1 cellular context compared by ENCODE assay signal in the genomic region with DNA sequence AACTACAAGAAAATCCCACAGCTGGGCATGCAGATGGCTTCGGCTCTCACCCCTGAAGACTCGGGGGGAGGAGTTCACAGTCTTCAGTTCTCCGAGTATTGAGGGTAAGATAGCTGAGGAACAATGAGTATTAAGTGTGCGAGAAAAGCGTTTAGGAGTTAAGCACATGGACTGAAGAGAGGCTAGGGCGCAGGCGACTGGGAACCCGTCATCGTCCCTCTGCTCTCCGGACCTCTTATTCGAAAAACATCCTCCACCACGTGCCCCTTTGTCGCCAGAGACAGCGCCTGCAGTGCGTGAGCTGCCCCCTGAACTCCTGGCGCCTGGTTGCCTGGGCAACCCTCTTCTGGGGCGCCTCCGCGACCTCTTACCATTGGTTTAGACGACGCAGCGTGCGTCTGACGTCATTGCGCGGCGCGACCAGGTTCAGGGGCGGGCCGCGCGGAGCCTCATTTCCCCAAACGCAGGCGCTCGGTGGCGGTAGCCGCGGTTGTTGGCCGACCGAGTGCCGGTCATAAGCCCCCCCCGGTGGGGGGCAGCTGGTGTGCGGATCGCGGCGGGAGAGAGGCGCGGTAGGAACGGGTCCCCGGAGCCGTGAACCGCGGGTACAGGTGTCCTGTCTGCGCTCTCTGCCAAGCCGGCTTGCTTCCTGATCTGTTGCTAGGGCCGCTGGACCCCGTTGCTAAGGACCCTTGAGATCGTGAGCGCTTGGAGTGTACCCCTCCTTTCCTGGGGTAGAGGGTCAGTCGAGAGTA.
A peak's percentile ranks its signal among the peaks of the same experiment; 100 is the strongest.
TF ChIP-seq lines count a peak whose summit lies in the region.

Gene PACRGL (plus strand): TSS at position 452 of the 755 bp plus-strand sequence. CDS start 4,024 bp downstream, outside the sequence.

TF ChIP-seq in K562, 482 proteins besides CTCF, POLR2A, EP300 and RAD21 (continued from another document and continues in another):
- TF ChIP-seq STAT6 (CRISPR knock-in tag; IDR thresholded peaks at IDR 0.05) (no peak), ZNF695 (CRISPR knock-in tag; IDR thresholded peaks at IDR 0.05) (no peak), THRA (IDR thresholded peaks at IDR 0.05) (no peak), DACH1 (IDR thresholded peaks at IDR 0.05; ENCODE audit: partially characterized antibody) (no peak), ZFP91 (CRISPR knock-in tag; IDR thresholded peaks at IDR 0.05) (no peak), CREB1 (IDR thresholded peaks at IDR 0.05) (peak; percentile 95), CREB1 (CRISPR knock-in tag; IDR thresholded peaks at IDR 0.05) (peak; percentile 95), FUS (optimal IDR thresholded peaks at IDR 0.05; ENCODE audit: low read depth, low read length) (no peak), ZNF431 (CRISPR knock-in tag; IDR thresholded peaks at IDR 0.05) (no peak), BRF2 (IDR thresholded peaks at IDR 0.05; ENCODE audit: borderline replicate concordance, insufficient read depth, insufficient read length) (no peak), TCF7L2 (IDR thresholded peaks at IDR 0.05; ENCODE audit: low read depth, low read length) (no peak), ZNF212 (CRISPR knock-in tag; IDR thresholded peaks at IDR 0.05) (no peak), SPI1 (IDR thresholded peaks at IDR 0.05; ENCODE audit: borderline replicate concordance, low read depth, low read length) (no peak), SNIP1 (IDR thresholded peaks at IDR 0.05; ENCODE audit: low read depth) (no peak), CBX1 (IDR thresholded peaks at IDR 0.05; ENCODE audit: low read depth) (no peak), NFYB (IDR thresholded peaks at IDR 0.05; ENCODE audit: extremely low read depth, insufficient read length) (peak; percentile 65), SP1 (CRISPR knock-in tag; IDR thresholded peaks at IDR 0.05) (0 out of 2 replicates have a peak, but pooled peaks have one; percentile 19), ILK (tag; IDR thresholded peaks at IDR 0.05; ENCODE audit: borderline replicate concordance, low read depth) (no peak), CBX5 (IDR thresholded peaks at IDR 0.05; ENCODE audit: borderline replicate concordance, low read depth) (no peak), GATAD2B (IDR thresholded peaks at IDR 0.05; ENCODE audit: borderline replicate concordance) (no peak), GATA2 (CRISPR knock-in tag; IDR thresholded peaks at IDR 0.05) (no peak), ZFP36 (IDR thresholded peaks at IDR 0.05; ENCODE audit: low read depth, low read length, partially characterized antibody) (no peak), XRCC5 (IDR thresholded peaks at IDR 0.05; ENCODE audit: low read depth, low read length) (no peak), ZNF3 (CRISPR knock-in tag; IDR thresholded peaks at IDR 0.05) (no peak), FOXA1 (IDR thresholded peaks at IDR 0.05; ENCODE audit: borderline replicate concordance) (no peak), WHSC1 (IDR thresholded peaks at IDR 0.05; ENCODE audit: low read length) (no peak)
- TF ChIP-seq, protein P1, sequence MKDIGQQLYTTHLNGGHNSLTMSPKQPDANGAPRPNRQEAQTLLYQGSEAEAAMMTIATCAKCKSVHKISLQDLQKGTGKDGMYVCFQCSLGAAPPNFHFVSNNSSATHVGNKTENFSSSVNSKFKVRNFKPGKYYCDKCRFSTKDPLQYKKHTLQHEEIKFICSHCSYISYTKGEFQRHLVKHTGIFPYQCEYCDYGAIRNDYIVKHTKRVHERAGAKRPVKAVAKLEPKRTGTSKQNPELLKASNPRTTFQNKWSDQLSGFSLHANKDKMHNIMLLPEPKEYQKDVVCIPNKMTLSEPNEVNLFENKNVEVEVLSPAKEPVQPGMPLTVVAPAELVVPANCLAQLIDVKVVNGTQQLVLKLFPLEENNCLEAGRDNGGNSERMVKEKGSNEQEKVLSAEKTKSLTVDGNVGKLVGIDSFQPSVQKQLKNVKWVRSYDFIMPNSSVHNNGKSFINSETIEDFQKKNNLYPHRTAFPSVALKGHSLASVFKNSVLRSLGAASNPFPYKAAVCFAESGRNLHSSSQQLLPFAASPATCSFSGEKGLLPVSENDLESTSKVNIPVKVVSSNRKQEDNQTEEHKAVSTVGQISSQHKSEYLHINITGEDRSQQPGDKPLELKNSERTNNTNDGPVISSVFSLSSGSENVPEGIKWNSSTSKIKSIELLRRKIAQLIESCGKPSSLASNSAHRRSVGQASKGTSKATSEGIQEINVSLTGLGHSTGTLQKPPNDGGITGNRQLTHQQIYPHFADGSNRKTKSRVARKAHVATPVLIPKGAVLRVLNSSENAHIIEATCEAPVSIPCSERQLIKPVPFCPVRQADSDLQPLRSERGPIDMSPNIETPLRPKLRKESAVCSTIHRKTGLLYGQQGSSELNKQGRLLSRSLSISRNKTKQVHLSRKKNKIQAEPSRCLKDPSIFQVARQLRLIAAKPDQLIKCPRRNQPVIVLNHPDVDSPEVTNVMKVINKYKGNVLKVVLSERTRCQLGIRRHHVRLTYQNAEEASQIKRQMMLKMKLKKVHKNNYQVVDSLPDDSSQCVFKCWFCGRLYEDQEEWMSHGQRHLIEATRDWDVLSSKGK (CRISPR knock-in tag; IDR thresholded peaks at IDR 0.05), result no peak
- TF ChIP-seq, protein P2, sequence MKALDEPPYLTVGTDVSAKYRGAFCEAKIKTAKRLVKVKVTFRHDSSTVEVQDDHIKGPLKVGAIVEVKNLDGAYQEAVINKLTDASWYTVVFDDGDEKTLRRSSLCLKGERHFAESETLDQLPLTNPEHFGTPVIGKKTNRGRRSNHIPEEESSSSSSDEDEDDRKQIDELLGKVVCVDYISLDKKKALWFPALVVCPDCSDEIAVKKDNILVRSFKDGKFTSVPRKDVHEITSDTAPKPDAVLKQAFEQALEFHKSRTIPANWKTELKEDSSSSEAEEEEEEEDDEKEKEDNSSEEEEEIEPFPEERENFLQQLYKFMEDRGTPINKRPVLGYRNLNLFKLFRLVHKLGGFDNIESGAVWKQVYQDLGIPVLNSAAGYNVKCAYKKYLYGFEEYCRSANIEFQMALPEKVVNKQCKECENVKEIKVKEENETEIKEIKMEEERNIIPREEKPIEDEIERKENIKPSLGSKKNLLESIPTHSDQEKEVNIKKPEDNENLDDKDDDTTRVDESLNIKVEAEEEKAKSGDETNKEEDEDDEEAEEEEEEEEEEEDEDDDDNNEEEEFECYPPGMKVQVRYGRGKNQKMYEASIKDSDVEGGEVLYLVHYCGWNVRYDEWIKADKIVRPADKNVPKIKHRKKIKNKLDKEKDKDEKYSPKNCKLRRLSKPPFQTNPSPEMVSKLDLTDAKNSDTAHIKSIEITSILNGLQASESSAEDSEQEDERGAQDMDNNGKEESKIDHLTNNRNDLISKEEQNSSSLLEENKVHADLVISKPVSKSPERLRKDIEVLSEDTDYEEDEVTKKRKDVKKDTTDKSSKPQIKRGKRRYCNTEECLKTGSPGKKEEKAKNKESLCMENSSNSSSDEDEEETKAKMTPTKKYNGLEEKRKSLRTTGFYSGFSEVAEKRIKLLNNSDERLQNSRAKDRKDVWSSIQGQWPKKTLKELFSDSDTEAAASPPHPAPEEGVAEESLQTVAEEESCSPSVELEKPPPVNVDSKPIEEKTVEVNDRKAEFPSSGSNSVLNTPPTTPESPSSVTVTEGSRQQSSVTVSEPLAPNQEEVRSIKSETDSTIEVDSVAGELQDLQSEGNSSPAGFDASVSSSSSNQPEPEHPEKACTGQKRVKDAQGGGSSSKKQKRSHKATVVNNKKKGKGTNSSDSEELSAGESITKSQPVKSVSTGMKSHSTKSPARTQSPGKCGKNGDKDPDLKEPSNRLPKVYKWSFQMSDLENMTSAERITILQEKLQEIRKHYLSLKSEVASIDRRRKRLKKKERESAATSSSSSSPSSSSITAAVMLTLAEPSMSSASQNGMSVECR (CRISPR knock-in tag; IDR thresholded peaks at IDR 0.05), result peak; percentile 67; the same call in 1 of the 2 replicates
- TF ChIP-seq, protein P3, sequence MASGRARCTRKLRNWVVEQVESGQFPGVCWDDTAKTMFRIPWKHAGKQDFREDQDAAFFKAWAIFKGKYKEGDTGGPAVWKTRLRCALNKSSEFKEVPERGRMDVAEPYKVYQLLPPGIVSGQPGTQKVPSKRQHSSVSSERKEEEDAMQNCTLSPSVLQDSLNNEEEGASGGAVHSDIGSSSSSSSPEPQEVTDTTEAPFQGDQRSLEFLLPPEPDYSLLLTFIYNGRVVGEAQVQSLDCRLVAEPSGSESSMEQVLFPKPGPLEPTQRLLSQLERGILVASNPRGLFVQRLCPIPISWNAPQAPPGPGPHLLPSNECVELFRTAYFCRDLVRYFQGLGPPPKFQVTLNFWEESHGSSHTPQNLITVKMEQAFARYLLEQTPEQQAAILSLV (tag; IDR thresholded peaks at IDR 0.05), result no peak
- TF ChIP-seq, protein P4, sequence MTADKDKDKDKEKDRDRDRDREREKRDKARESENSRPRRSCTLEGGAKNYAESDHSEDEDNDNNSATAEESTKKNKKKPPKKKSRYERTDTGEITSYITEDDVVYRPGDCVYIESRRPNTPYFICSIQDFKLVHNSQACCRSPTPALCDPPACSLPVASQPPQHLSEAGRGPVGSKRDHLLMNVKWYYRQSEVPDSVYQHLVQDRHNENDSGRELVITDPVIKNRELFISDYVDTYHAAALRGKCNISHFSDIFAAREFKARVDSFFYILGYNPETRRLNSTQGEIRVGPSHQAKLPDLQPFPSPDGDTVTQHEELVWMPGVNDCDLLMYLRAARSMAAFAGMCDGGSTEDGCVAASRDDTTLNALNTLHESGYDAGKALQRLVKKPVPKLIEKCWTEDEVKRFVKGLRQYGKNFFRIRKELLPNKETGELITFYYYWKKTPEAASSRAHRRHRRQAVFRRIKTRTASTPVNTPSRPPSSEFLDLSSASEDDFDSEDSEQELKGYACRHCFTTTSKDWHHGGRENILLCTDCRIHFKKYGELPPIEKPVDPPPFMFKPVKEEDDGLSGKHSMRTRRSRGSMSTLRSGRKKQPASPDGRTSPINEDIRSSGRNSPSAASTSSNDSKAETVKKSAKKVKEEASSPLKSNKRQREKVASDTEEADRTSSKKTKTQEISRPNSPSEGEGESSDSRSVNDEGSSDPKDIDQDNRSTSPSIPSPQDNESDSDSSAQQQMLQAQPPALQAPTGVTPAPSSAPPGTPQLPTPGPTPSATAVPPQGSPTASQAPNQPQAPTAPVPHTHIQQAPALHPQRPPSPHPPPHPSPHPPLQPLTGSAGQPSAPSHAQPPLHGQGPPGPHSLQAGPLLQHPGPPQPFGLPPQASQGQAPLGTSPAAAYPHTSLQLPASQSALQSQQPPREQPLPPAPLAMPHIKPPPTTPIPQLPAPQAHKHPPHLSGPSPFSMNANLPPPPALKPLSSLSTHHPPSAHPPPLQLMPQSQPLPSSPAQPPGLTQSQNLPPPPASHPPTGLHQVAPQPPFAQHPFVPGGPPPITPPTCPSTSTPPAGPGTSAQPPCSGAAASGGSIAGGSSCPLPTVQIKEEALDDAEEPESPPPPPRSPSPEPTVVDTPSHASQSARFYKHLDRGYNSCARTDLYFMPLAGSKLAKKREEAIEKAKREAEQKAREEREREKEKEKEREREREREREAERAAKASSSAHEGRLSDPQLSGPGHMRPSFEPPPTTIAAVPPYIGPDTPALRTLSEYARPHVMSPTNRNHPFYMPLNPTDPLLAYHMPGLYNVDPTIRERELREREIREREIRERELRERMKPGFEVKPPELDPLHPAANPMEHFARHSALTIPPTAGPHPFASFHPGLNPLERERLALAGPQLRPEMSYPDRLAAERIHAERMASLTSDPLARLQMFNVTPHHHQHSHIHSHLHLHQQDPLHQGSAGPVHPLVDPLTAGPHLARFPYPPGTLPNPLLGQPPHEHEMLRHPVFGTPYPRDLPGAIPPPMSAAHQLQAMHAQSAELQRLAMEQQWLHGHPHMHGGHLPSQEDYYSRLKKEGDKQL (CRISPR knock-in tag; IDR thresholded peaks at IDR 0.05; ENCODE audit: borderline replicate concordance), result no peak
